In the genomic region with DNA sequence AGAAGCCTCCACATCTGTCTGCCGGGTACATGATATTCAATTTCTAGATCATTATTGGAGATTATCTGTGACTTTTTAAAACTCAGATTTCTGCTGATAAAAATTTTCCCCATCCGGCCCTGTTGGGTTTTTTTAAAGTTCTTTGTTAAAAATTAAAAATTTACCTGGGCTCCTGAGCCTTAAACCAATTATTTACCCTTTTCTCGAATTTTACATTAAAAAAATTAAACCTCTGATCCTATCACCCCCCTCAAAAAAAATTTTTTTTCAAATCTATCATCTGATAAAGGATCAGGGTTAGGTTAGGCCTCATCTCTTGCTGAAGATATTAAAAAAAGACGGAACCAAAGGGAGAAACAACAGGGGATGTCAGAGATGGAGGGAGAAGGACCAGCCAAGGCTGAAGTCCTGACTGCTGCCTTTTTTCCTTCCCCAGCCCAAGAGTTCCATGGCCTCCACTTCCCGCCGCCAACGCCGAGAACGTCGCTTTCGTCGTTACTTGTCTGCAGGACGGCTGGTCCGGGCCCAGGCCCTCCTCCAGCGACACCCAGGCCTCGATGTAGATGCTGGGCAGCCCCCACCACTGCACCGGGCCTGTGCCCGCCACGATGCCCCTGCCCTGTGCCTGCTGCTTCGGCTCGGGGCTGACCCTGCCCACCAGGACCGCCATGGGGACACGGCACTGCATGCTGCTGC, we compare ENCODE assay signal across 8 cellular contexts. TPM values are rescaled to one million over a fixed set of nuclear protein-coding genes. Genes with fewer than 3 reads are reported as not detected.
A peak's percentile ranks its signal among the peaks of the same experiment; 100 is the strongest.
DNase-seq lines count a peak whose midpoint lies in the region; ATAC-seq, FAIRE-seq and TF ChIP-seq lines count a peak whose summit lies in the region.

No MANE protein-coding gene starts in this region.

- peak overlapping the region; percentile 56 for H3K4me3 ChIP-seq in GM12864 (ENCODE audit: low read depth, low read length)
- H3K4me3 ChIP-seq in SK-N-SH (ENCODE audit: low read depth in 2 of 2, low read length in 1 of 2) = peak overlapping the region; percentile 52 to 77
- peak overlapping the region; percentile 51 to 76 (median 67) for H3K4me3 ChIP-seq in fibroblast of lung (replicated peaks in 1 of 4; ENCODE audit: control extremely low read depth in 1 of 4, insufficient read depth in 1 of 4, low read depth in 3 of 4, low read length in 4 of 4)
- H3K4me3 ChIP-seq in psoas muscle = peak overlapping the region; percentile 71

- no peak for DNase-seq in GM12864 (ENCODE audit: low read depth)
- peak; percentile 67 for DNase-seq in SK-N-SH
- no peak for DNase-seq in fibroblast of lung (ENCODE audit: low read depth in 2 of 2)
- DNase-seq in psoas muscle = peak in 1 of 2 donors; percentile 57
- no peak for DNase-seq in hippocampal formation (lab: John Stamatoyannopoulos, UW)
- no peak for DNase-seq in GM12892 (ENCODE audit: insufficient read length)
- DNase-seq in iPS-NIHi7 (ENCODE audit: extremely low spot score) = no peak

- H3K79me2 ChIP-seq in SK-N-SH (ENCODE audit: insufficient read depth) (peaks cover 52% of the 10 kb centered on the region), fibroblast of lung (ENCODE audit: control insufficient read depth, insufficient read depth, low read length) (peaks cover 8% of the 10 kb centered on the region)

- H3K27me3 ChIP-seq in SK-N-SH (ENCODE audit: insufficient read depth) = no peaks in the 10 kb centered on the region
- no peaks in the 10 kb centered on the region for H3K27me3 ChIP-seq in fibroblast of lung (ENCODE audit: control insufficient read depth, insufficient read depth, low read length)
- no peaks in the 10 kb centered on the region for H3K27me3 ChIP-seq in psoas muscle (ENCODE audit: insufficient read depth in 3 of 3, low read length in 2 of 3)

- no peak for TF ChIP-seq EP300 in SK-N-SH (IDR thresholded peaks at IDR 0.05; ENCODE audit: borderline replicate concordance in 1 of 2, low read depth in 1 of 2, low read length in 1 of 2)

- CTCF ChIA-PET in SK-N-SH (lab: Yijun Ruan, JAX) = interaction anchor here (0.6 to 11.9 kb wide), 12 partner anchors 9 to 1432 kb away, joined by 3 to 301 read pairs (median 3); partner anchors contain the start of genes LST1, LTB, NCR3 and TNF

- WGBS in SK-N-SH (ENCODE audit: low lambda C conversion rate) = 30% methylated on average over 15 of the region's 23 CpGs
- WGBS in psoas muscle, 3 donors = 72 to 79% (median 73%) methylated on average over 23 of the region's 23 CpGs

- ATAC-seq in psoas muscle = peak in 1 of 4 donors; percentile 5
- ATAC-seq in GM21526 (IDR thresholded peaks at IDR 0.05; ENCODE audit: low FRiP score, unreplicated experiment) = no peak

- TF ChIP-seq POLR2A in GM12892 (IDR thresholded peaks at IDR 0.05; ENCODE audit: low read depth, low read length) = no peak

- POLR2A ChIA-PET in SK-N-SH (lab: Yijun Ruan, JAX) = interaction anchor here (0.6 to 2.4 kb wide), 8 partner anchors 42 to 1424 kb away, joined by 3 to 18 read pairs (median 4); partner anchors contain the start of gene DDAH2

- peaks cover 5 to 23% of the 10 kb centered on the region in 2 experiments for H3K36me3 ChIP-seq in SK-N-SH (replicated peaks in 1 of 2; ENCODE audit: control insufficient read depth in 1 of 2, insufficient read depth in 2 of 2, low read length in 1 of 2)
- no peaks in the 10 kb centered on the region for H3K36me3 ChIP-seq in fibroblast of lung (ENCODE audit: control insufficient read depth, insufficient read depth, low read length)
- peaks cover 2 to 37% of the 10 kb centered on the region in 2 donors for H3K36me3 ChIP-seq in psoas muscle (ENCODE audit: insufficient read depth in 1 of 2, low read depth in 1 of 2)

- no peak for FAIRE-seq in GM12892 (lab: Jason Lieb, UNC)

- TF ChIP-seq RAD21 in SK-N-SH (IDR thresholded peaks at IDR 0.05; ENCODE audit: low read length) = no peak

- H3K9ac ChIP-seq in SK-N-SH = peak overlapping the region; percentile 88
- H3K9ac ChIP-seq in fibroblast of lung (ENCODE audit: insufficient read depth, low read length) = peak overlapping the region; percentile 74

- H3K9me3 ChIP-seq in SK-N-SH (no peaks in the 10 kb centered on the region), fibroblast of lung (ENCODE audit: control insufficient read depth, insufficient read depth, low read depth, low read length) (no peaks in the 10 kb centered on the region), psoas muscle (no peaks in the 10 kb centered on the region)

- peak overlapping the region; percentile 92 for H3K4me2 ChIP-seq in SK-N-SH
- peak overlapping the region; percentile 80 for H3K4me2 ChIP-seq in fibroblast of lung (ENCODE audit: extremely low read depth, insufficient read depth, low read length)

- intact Hi-C loops in psoas muscle (cut with DNase I) = loop anchor here (2.0 to 10.0 kb wide), 8 partner anchors 34 to 417 kb away; partner anchors contain the start of genes LTB (in 2 of the 2), AIF1 (in 1 of the 2), C6orf47 (in 1 of the 2) and EHMT2 (in 1 of the 2)

- H3F3A ChIP-seq in SK-N-SH (replicated peaks; ENCODE audit: insufficient read depth) = peaks cover 13% of the 10 kb centered on the region

- peaks cover 8 to 11% of the 10 kb centered on the region in 2 experiments; a peak in 3 of 4 replicates for H3K4me1 ChIP-seq in SK-N-SH (ENCODE audit: control insufficient read depth in 1 of 2, insufficient read depth in 2 of 2, low read depth in 1 of 2, low read length in 1 of 2)
- H3K4me1 ChIP-seq in fibroblast of lung (ENCODE audit: control insufficient read depth, extremely low read depth, insufficient read depth, low read length) = peaks cover 6% of the 10 kb centered on the region
- peaks cover 16% of the 10 kb centered on the region for H3K4me1 ChIP-seq in psoas muscle

- H3K9me2 ChIP-seq in SK-N-SH = no peaks in the 10 kb centered on the region

- no peak for TF ChIP-seq CTCF in GM12864 (IDR thresholded peaks at IDR 0.05; ENCODE audit: low read depth, low read length, missing control alignments)
- TF ChIP-seq CTCF in SK-N-SH (IDR thresholded peaks at IDR 0.05) = peak; percentile 19; the same call in 1 of the 2 replicates
- no peak for TF ChIP-seq CTCF in fibroblast of lung (conservative IDR thresholded peaks at IDR 0.05 in 1 of 2, IDR thresholded peaks at IDR 0.05 in 1 of 2; ENCODE audit: low read depth in 1 of 2, low read length in 2 of 2)
- TF ChIP-seq CTCF in psoas muscle (IDR thresholded peaks at IDR 0.05) = no peak

- H2AFZ ChIP-seq in SK-N-SH (ENCODE audit: low read depth) = peak overlapping the region; percentile 83
- no peak overlapping the region for H2AFZ ChIP-seq in fibroblast of lung (ENCODE audit: low read length)

- peak overlapping the region; percentile 74 to 78 for H3K27ac ChIP-seq in SK-N-SH (ENCODE audit: low read depth in 2 of 2, low read length in 1 of 2)
- peak overlapping the region; percentile 87 for H3K27ac ChIP-seq in fibroblast of lung (ENCODE audit: insufficient read depth, low read length)
- peak overlapping the region; percentile 86 for H3K27ac ChIP-seq in psoas muscle

- H4K20me1 ChIP-seq in SK-N-SH (ENCODE audit: insufficient read depth) (no peaks in the 10 kb centered on the region), fibroblast of lung (ENCODE audit: control insufficient read depth, extremely low read depth, insufficient read depth, low read length) (no peaks in the 10 kb centered on the region)

RNA-seq across cellular contexts. Expression of gene NFKBIL1, which starts 0.5 kb away (rescaled TPM):
- polyA plus RNA-seq in SK-N-SH (2012; rRNA removed) (14.6 and 17.1 TPM in 2 replicates), fibroblast of lung (3.7 and 5.1 TPM in 2 replicates), psoas muscle (10 to 100 TPM; 20.8 to 29.3 (median 21.6) TPM)
- 11.8 and 14.3 TPM in 2 replicates for polyA plus RNA-seq in SK-N-SH (2012; cell fraction: cytosol; rRNA removed)
- 20.8 and 29.3 TPM in 2 replicates for polyA plus RNA-seq in SK-N-SH (2012; cell fraction: nucleus; rRNA removed)
- total RNA-seq in fibroblast of lung (44.3 and 47.5 TPM in 2 replicates), psoas muscle (10 to 100 TPM; 13.7 to 19.1 (median 15.4) TPM)
- polyA plus RNA-seq in fibroblast of lung (2012) = 10.8 and 11.5 TPM in 2 replicates
- 3.2 and 7.3 TPM in 2 replicates for polyA minus RNA-seq in fibroblast of lung (ENCODE audit: low replicate concordance)
- 11.3 TPM for polyA plus RNA-seq in GM12892 (2012; ENCODE audit: missing spikeins)

RNA-seq across cellular contexts. Expression of gene ATP6V1G2, which starts 1.5 kb away (rescaled TPM):
- polyA plus RNA-seq in SK-N-SH (2012; rRNA removed) (13.6 and 15.6 TPM in 2 replicates), fibroblast of lung (9.1 and 16.0 TPM in 2 replicates), psoas muscle (1 to 10 TPM in 2 of 3 donors, under 1 TPM in 1; 0.95 to 4.7 (median 1.7) TPM)
- polyA plus RNA-seq in SK-N-SH (2012; cell fraction: cytosol; rRNA removed) = 14.3 and 17.1 TPM in 2 replicates
- 10.1 and 16.5 TPM in 2 replicates for polyA plus RNA-seq in SK-N-SH (2012; cell fraction: nucleus; rRNA removed)
- total RNA-seq in fibroblast of lung (4.1 and 11.2 TPM in 2 replicates), psoas muscle (1 to 10 TPM in 2 of 4 donors, under 1 TPM in 2; 0.66 to 2.8 (median 0.94) TPM)
- polyA plus RNA-seq in fibroblast of lung (2012) = 4.9 and 7.7 TPM in 2 replicates
- 0.52 and 5.2 TPM in 2 replicates for polyA minus RNA-seq in fibroblast of lung (ENCODE audit: low replicate concordance)
- polyA plus RNA-seq in GM12892 (2012; ENCODE audit: missing spikeins) = 1.5 TPM

RNA-seq across cellular contexts. Expression of gene DDX39B, which starts 6.1 kb away (rescaled TPM):
- polyA plus RNA-seq in SK-N-SH (2012; rRNA removed) = 502 and 556 TPM in 2 replicates
- polyA plus RNA-seq in SK-N-SH (2012; cell fraction: cytosol; rRNA removed) = 262 and 369 TPM in 2 replicates
- polyA plus RNA-seq in SK-N-SH (2012; cell fraction: nucleus; rRNA removed) = 1,458 and 1,636 TPM in 2 replicates
- 192 and 370 TPM in 2 replicates for total RNA-seq in fibroblast of lung
- polyA plus RNA-seq in fibroblast of lung = 323 and 410 TPM in 2 replicates
- polyA plus RNA-seq in fibroblast of lung (2012) = 257 and 260 TPM in 2 replicates
- 667 and 956 TPM in 2 replicates for polyA minus RNA-seq in fibroblast of lung (ENCODE audit: low replicate concordance)
- total RNA-seq in psoas muscle = 100 to 1,000 TPM; 141 to 186 (median 165) TPM
- polyA plus RNA-seq in psoas muscle = 100 to 1,000 TPM; 128 to 174 (median 134) TPM
- 214 TPM for polyA plus RNA-seq in GM12892 (2012; ENCODE audit: missing spikeins)

RNA-seq across cellular contexts. Expression of gene MCCD1, which starts 19.1 kb away (rescaled TPM):
- polyA plus RNA-seq in SK-N-SH (2012; rRNA removed) (not detected in 2 replicates), fibroblast of lung (not detected in 2 replicates), psoas muscle (not detected)
- polyA plus RNA-seq in SK-N-SH (2012; cell fraction: cytosol; rRNA removed) = not detected in 2 replicates
- polyA plus RNA-seq in SK-N-SH (2012; cell fraction: nucleus; rRNA removed) = not detected in 2 replicates
- total RNA-seq in fibroblast of lung (not detected in 2 replicates), psoas muscle (not detected)
- not detected in 2 replicates for polyA plus RNA-seq in fibroblast of lung (2012)
- polyA minus RNA-seq in fibroblast of lung (ENCODE audit: low replicate concordance) = not detected in 2 replicates
- polyA plus RNA-seq in GM12892 (2012; ENCODE audit: missing spikeins) = not detected

RNA-seq across cellular contexts. Expression of gene LTA, which starts 24.2 kb away (rescaled TPM):
- not detected in 2 replicates for polyA plus RNA-seq in SK-N-SH (2012; rRNA removed)
- 0.03 TPM in 1 of 2 replicates, not detected in the other for polyA plus RNA-seq in SK-N-SH (2012; cell fraction: cytosol; rRNA removed)
- polyA plus RNA-seq in SK-N-SH (2012; cell fraction: nucleus; rRNA removed) = 0.06 and 0.07 TPM in 2 replicates
- not detected in 2 replicates for total RNA-seq in fibroblast of lung
- not detected in 2 replicates for polyA plus RNA-seq in fibroblast of lung
- not detected in 2 replicates for polyA plus RNA-seq in fibroblast of lung (2012)
- not detected in 2 replicates for polyA minus RNA-seq in fibroblast of lung (ENCODE audit: low replicate concordance)
- total RNA-seq in psoas muscle = not detected
- under 1 TPM in 2 of 3 donors, not detected in 1; 0.05 to 0.10 TPM for polyA plus RNA-seq in psoas muscle
- polyA plus RNA-seq in GM12892 (2012; ENCODE audit: missing spikeins) = 139 TPM
